Comparison of ENCODE assay signal across 1 cellular context in genomic region chr12:47362131-47362686, GRCh38.
TF ChIP-seq lines count a peak whose summit lies in the region.

No MANE protein-coding gene starts in this region.

TF ChIP-seq in GM23338, 12 proteins besides CTCF, POLR2A, EP300 and RAD21 (continued from another document):
- TF ChIP-seq REST (IDR thresholded peaks at IDR 0.05; ENCODE audit: unreplicated experiment) = no peak
- no peak for TF ChIP-seq EZH2 (IDR thresholded peaks at IDR 0.05; ENCODE audit: low read depth, unreplicated experiment)
- no peak for TF ChIP-seq ETS1 (IDR thresholded peaks at IDR 0.05)
- TF ChIP-seq EZH2phosphoT487 (IDR thresholded peaks at IDR 0.05; ENCODE audit: unreplicated experiment) = no peak
- TF ChIP-seq ZNF462 (CRISPR knock-in tag; IDR thresholded peaks at IDR 0.05) = no peak
- no peak for TF ChIP-seq POLR2AphosphoS5 (IDR thresholded peaks at IDR 0.05; ENCODE audit: low read depth)
- no peak for TF ChIP-seq NANOG (IDR thresholded peaks at IDR 0.05; ENCODE audit: borderline replicate concordance)
- TF ChIP-seq ZNF114 (CRISPR knock-in tag; IDR thresholded peaks at IDR 0.05) = no peak
- no peak for TF ChIP-seq STAT1 (IDR thresholded peaks at IDR 0.05; ENCODE audit: unreplicated experiment)
- TF ChIP-seq ZNF331 (CRISPR knock-in tag; IDR thresholded peaks at IDR 0.05; ENCODE audit: low read depth) = no peak
